ENCODE assay signal across 2 cellular contexts in the genomic region with DNA sequence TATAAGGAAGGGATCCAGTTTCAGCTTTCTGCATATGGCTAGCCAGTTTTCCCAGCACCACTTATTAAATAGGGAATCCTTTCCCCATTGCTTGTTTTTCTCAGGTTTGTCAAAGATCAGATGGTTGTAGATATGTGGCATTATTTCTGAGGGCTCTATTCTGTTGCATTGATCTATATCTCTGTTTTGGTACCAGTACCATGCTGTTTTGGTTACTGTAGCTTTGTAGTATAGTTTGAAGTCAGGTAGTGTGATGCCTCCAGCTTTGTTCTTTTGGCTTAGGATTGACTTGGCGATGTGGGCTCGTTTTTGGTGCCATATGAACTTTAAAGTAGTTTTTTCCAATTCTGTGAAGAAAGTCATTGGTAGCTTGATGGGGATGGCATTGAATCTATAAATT. TPM values are rescaled to one million over a fixed set of nuclear protein-coding genes. Genes with fewer than 3 reads are reported as not detected.
DNase-seq lines count a peak whose midpoint lies in the region; ATAC-seq, FAIRE-seq and TF ChIP-seq lines count a peak whose summit lies in the region.
"Not testable (repeated sequence)": the region's sequence is repeated elsewhere in the genome, so short reads cannot be mapped to it uniquely, and the experiment has no call there.

No MANE protein-coding gene starts in this region.

- H4K20me1 ChIP-seq in K562 (replicated peaks; ENCODE audit: control insufficient read depth, insufficient read depth, low read length) = not testable (repeated sequence)

- ATAC-seq in K562 = not testable (repeated sequence)

- not testable (repeated sequence) for H3K4me3 ChIP-seq in HEK293 (ENCODE audit: low read depth, low read length); K562

- TF ChIP-seq CTCF in HEK293 (tag by site-specific recombination; IDR thresholded peaks at IDR 0.05); K562 (IDR thresholded peaks at IDR 0.05 in 2 of 3, conservative IDR thresholded peaks at IDR 0.05 in 1 of 3; ENCODE audit: insufficient read depth in 2 of 3, low read depth in 1 of 3, low read length in 3 of 3): not testable (repeated sequence)

- not testable (repeated sequence) for TF ChIP-seq POLR2A in K562 (conservative IDR thresholded peaks at IDR 0.05)

- H3K79me2 ChIP-seq in K562 (ENCODE audit: control insufficient read depth, insufficient read depth, low read length) = not testable (repeated sequence)

- FAIRE-seq in K562 (lab: Jason Lieb, UNC) = not testable (repeated sequence)

- not testable (repeated sequence) for H3K9ac ChIP-seq in K562 (ENCODE audit: insufficient read depth in 1 of 2, low read depth in 2 of 2, low read length in 2 of 2)

- not testable (repeated sequence) for BruUV-seq in K562 (replicated peaks; lab: Mats Ljungman, UMichigan)

- DNase-seq in K562 (ENCODE audit: extremely low read depth in 1 of 4, low spot score in 3 of 4) = not testable (repeated sequence)

- H3K9me1 ChIP-seq in K562 (ENCODE audit: control insufficient read depth, insufficient read depth, low read length) = not testable (repeated sequence)

- not testable (repeated sequence) for TF ChIP-seq RAD21 in K562 (CRISPR knock-in tag; conservative IDR thresholded peaks at IDR 0.05 in 1 of 2, IDR thresholded peaks at IDR 0.05 in 1 of 2)

- H3K9me3 ChIP-seq in HEK293 (ENCODE audit: control insufficient read depth, insufficient read depth, low read depth, low read length); K562 (replicated peaks; ENCODE audit: control insufficient read depth, insufficient read depth, low read depth, low read length): not testable (repeated sequence)

- not testable (repeated sequence) for H3K4me2 ChIP-seq in K562 (ENCODE audit: insufficient read depth, low read length)

- CTCF ChIA-PET in HEK293 (lab: Yijun Ruan, JAX); K562 (lab: Yijun Ruan, JAX; ENCODE audit: low intra/inter-chr PET ratio): not testable (repeated sequence)

- H3K4me1 ChIP-seq in HEK293 (ENCODE audit: control insufficient read depth, insufficient read depth, low read length); K562 (replicated peaks in 1 of 2; ENCODE audit: control insufficient read depth in 2 of 2, insufficient read depth in 2 of 2, low read length in 2 of 2): not testable (repeated sequence)

- intact Hi-C loops in K562 (cut with micrococcal nuclease) = not testable (repeated sequence)

- not testable (repeated sequence) for H3K36me3 ChIP-seq in HEK293 (ENCODE audit: control insufficient read depth in 2 of 2, insufficient read depth in 1 of 2, low read length in 2 of 2); K562 (ENCODE audit: control insufficient read depth, insufficient read depth, low read length)

- POLR2A ChIA-PET in HEK293 (lab: Yijun Ruan, JAX); K562 (lab: Yijun Ruan, JAX): not testable (repeated sequence)

- WGBS in K562 (ENCODE audit: insufficient coverage, low coverage, missing lambda C conversion rate) = 0% methylated on average over 2 of the region's 2 CpGs

- H3K27ac ChIP-seq in HEK293 (ENCODE audit: extremely low read depth, low read depth, low read length); K562 (ENCODE audit: extremely low read depth, low read depth, low read length): not testable (repeated sequence)

- H3K27me3 ChIP-seq in K562 (ENCODE audit: control insufficient read depth in 2 of 2, insufficient read depth in 2 of 2, low read length in 2 of 2) = not testable (repeated sequence)

- not testable (repeated sequence) for H2AFZ ChIP-seq in K562 (ENCODE audit: low read depth, low read length)

- in situ Hi-C loops in K562 (cut with MboI) = not testable (repeated sequence)

- TF ChIP-seq EP300 in K562 (IDR thresholded peaks at IDR 0.05; ENCODE audit: low read length) = not testable (repeated sequence)

TF ChIP-seq in K562, 482 proteins besides CTCF, POLR2A, EP300 and RAD21:
- TF ChIP-seq BCOR (IDR thresholded peaks at IDR 0.05) (peak; percentile 67; the same call in 1 of the 2 replicates), TRIM28 (IDR thresholded peaks at IDR 0.05) (0 out of 2 replicates have a peak, but pooled peaks have one; percentile 40)

RNA-seq across cellular contexts. Expression of a gene that starts 40.5 kb away (rescaled TPM):
- total RNA-seq in K562 (2011; cell fraction: chromatin; rRNA removed; ENCODE audit: low replicate concordance) = 19.4 and 40.7 TPM in 2 replicates
- total RNA-seq in K562 (2011; cell fraction: nucleolus; rRNA removed) = 12.6 and 15.3 TPM in 2 replicates
- 12.2 and 14.0 TPM in 2 replicates for total RNA-seq in K562 (2011; cell fraction: nucleoplasm; rRNA removed)
- total RNA-seq in K562 (2014; rRNA removed) (7.5 and 10.1 TPM in 2 replicates), K562 (2014; rRNA removed; fragmentation: Illumina TruSeq; extraction: Trizol) (12.3 and 14.0 TPM in 2 replicates), K562 (2015; rRNA removed; fragmentation: Illumina TruSeq; extraction: Trizol) (13.4 and 14.1 TPM in 2 replicates), K562 (2021) (16.7 and 19.6 TPM in 2 replicates)
- polyA plus RNA-seq in K562 (2011; rRNA removed) (8.1 and 9.2 TPM in 2 replicates), K562 (2014; fragmentation: Illumina TruSeq; extraction: Trizol) (6.4 and 7.1 TPM in 2 replicates), K562 (2014; fragmentation: Nextera tagmentation; extraction: Ambion mirVana) (1 to 10 TPM; 2.3 to 4.4 TPM), K562 (2014; rRNA removed) (4.7 and 5.3 TPM in 2 replicates)
- polyA plus RNA-seq in K562 (2011; cell fraction: cytosol; rRNA removed) = 4.0 and 5.5 TPM in 2 replicates
- 16.5 and 17.0 TPM in 2 replicates for polyA plus RNA-seq in K562 (2011; cell fraction: nucleus; rRNA removed)
- polyA plus RNA-seq in K562 (2012) = 5.2 and 5.8 TPM in 2 replicates
- polyA minus RNA-seq in K562 (2011; rRNA and poly(A)+ RNA removed) = 52.2 and 57.1 TPM in 2 replicates
- 16.1 and 23.9 TPM in 2 replicates for polyA minus RNA-seq in K562 (2011; cell fraction: cytosol; rRNA and poly(A)+ RNA removed)
- polyA minus RNA-seq in K562 (2011; cell fraction: nucleus; rRNA and poly(A)+ RNA removed) = 10.6 and 18.5 TPM in 2 replicates

RNA-seq across cellular contexts. Expression of a gene that starts 55.4 kb away (rescaled TPM):
- total RNA-seq in K562 (2011; cell fraction: chromatin; rRNA removed; ENCODE audit: low replicate concordance) = 54.9 and 143 TPM in 2 replicates
- total RNA-seq in K562 (2011; cell fraction: nucleolus; rRNA removed) = 31.2 and 37.0 TPM in 2 replicates
- 72.7 and 85.7 TPM in 2 replicates for total RNA-seq in K562 (2011; cell fraction: nucleoplasm; rRNA removed)
- 33.6 and 37.0 TPM in 2 replicates for total RNA-seq in K562 (2014; rRNA removed)
- total RNA-seq in K562 (2014; rRNA removed; fragmentation: Illumina TruSeq; extraction: Trizol) = 53.7 and 66.3 TPM in 2 replicates
- 46.1 and 47.7 TPM in 2 replicates for total RNA-seq in K562 (2015; rRNA removed; fragmentation: Illumina TruSeq; extraction: Trizol)
- total RNA-seq in K562 (2021) = 47.8 and 60.7 TPM in 2 replicates
- 61.7 and 63.8 TPM in 2 replicates for polyA plus RNA-seq in K562 (2011; rRNA removed)
- polyA plus RNA-seq in K562 (2011; cell fraction: cytosol; rRNA removed) = 9.8 and 29.4 TPM in 2 replicates
- 102 and 157 TPM in 2 replicates for polyA plus RNA-seq in K562 (2011; cell fraction: nucleus; rRNA removed)
- 47.3 and 108 TPM in 2 replicates for polyA plus RNA-seq in K562 (2012)
- 55.6 and 61.0 TPM in 2 replicates for polyA plus RNA-seq in K562 (2014; fragmentation: Illumina TruSeq; extraction: Trizol)
- polyA plus RNA-seq in K562 (2014; fragmentation: Nextera tagmentation; extraction: Ambion mirVana) = 10 to 100 TPM; 71.1 to 83.3 TPM
- polyA plus RNA-seq in K562 (2014; rRNA removed) = 101 and 111 TPM in 2 replicates
- 57.6 and 60.5 TPM in 2 replicates for polyA minus RNA-seq in K562 (2011; rRNA and poly(A)+ RNA removed)
- 9.4 and 11.6 TPM in 2 replicates for polyA minus RNA-seq in K562 (2011; cell fraction: cytosol; rRNA and poly(A)+ RNA removed)
- polyA minus RNA-seq in K562 (2011; cell fraction: nucleus; rRNA and poly(A)+ RNA removed) = 90.7 and 164 TPM in 2 replicates
